In genomic region chr13:112743451-112744305, GRCh38 we compare ENCODE assay signal across 17 cellular contexts. TPM values are rescaled to one million over a fixed set of nuclear protein-coding genes. Genes with fewer than 3 reads are reported as not detected.
DNase-seq lines count a peak whose midpoint lies in the region; ATAC-seq and TF ChIP-seq lines count a peak whose summit lies in the region.
"Had no signal": no experiment of that assay in that cellular context is flagged by ENCODE, and none has a peak within 500 bp of the region (broad histone marks: within the 10 kb centered on the region; RNA-seq: fewer than 3 reads in every experiment).

No MANE protein-coding gene starts in this region.

- H3K27me3 ChIP-seq in naive thymus-derived CD4-positive, alpha-beta T cell (ENCODE audit: control insufficient read depth in 2 of 2, insufficient read depth in 2 of 2, low read length in 2 of 2), result no peaks in the 10 kb centered on the region
- H3K27me3 ChIP-seq in stomach, result no peaks in the 10 kb centered on the region
- H3K27me3 ChIP-seq: gastrocnemius medialis had no signal

- H3K4me1 Mint-ChIP-seq in CD14-positive monocyte (peaks cover 38% of the 10 kb centered on the region), Calu3 (ENCODE audit: low read depth, unreplicated experiment) (peaks cover 20% of the 10 kb centered on the region), brain (peaks cover 54% of the 10 kb centered on the region)
- peaks cover 5 to 59% (median 40%) of the 10 kb centered on the region in 7 donors for H3K4me1 Mint-ChIP-seq in naive thymus-derived CD4-positive, alpha-beta T cell

- CTCF ChIA-PET in Calu3 (lab: Charles Lee), result interaction anchor here (0.8 kb wide), 1 partner anchor 36 kb away, joined by 7 read pairs; no protein-coding TSS in a partner anchor
- CTCF ChIA-PET in naive thymus-derived CD4-positive, alpha-beta T cell (lab: Charles Lee), result no interaction called here

- H3K36me3 Mint-ChIP-seq in CD14-positive monocyte, result peaks cover 6 to 16% of the 10 kb centered on the region in 2 donors
- no peaks in the 10 kb centered on the region for H3K36me3 Mint-ChIP-seq in Calu3 (ENCODE audit: insufficient read depth, unreplicated experiment)
- H3K36me3 Mint-ChIP-seq in brain, result peaks cover 4% of the 10 kb centered on the region
- peaks cover 0 to 4% (median 0%) of the 10 kb centered on the region in 5 donors for H3K36me3 Mint-ChIP-seq in naive thymus-derived CD4-positive, alpha-beta T cell

- H3K9me3 Mint-ChIP-seq in CD14-positive monocyte (no peaks in the 10 kb centered on the region), Calu3 (ENCODE audit: low read depth, unreplicated experiment) (no peaks in the 10 kb centered on the region), brain (no peaks in the 10 kb centered on the region)
- H3K9me3 Mint-ChIP-seq in naive thymus-derived CD4-positive, alpha-beta T cell, result peaks cover 0 to 1% (median 0%) of the 10 kb centered on the region in 11 donors

- intact Hi-C loops in CD14-positive monocyte (cut with micrococcal nuclease), result no loop called here
- intact Hi-C loops in Calu3 (cut with micrococcal nuclease; ENCODE audit: unreplicated experiment), result no loop called here
- intact Hi-C loops in naive thymus-derived CD4-positive, alpha-beta T cell (cut with micrococcal nuclease), result no loop called here
- intact Hi-C loops in mucosa of descending colon (cut with DNase I, micrococcal nuclease), result no loop called here
- intact Hi-C loops in stomach (cut with DNase I; ENCODE audit: low total_unique reads), result no loop called here

- no peak for TF ChIP-seq CTCF in CD14-positive monocyte (IDR thresholded peaks at IDR 0.05)
- no peak for TF ChIP-seq CTCF in Calu3 (IDR thresholded peaks at IDR 0.05; ENCODE audit: unreplicated experiment)
- no peak for TF ChIP-seq CTCF in brain (conservative IDR thresholded peaks at IDR 0.05)
- no peak for TF ChIP-seq CTCF in mucosa of descending colon (IDR thresholded peaks at IDR 0.05)
- TF ChIP-seq CTCF in stomach (IDR thresholded peaks at IDR 0.05), result no peak

- H3K27me3 Mint-ChIP-seq in CD14-positive monocyte (ENCODE audit: low read depth in 3 of 3), result peaks cover 0 to 2% (median 1%) of the 10 kb centered on the region in 3 donors
- H3K27me3 Mint-ChIP-seq in Calu3 (ENCODE audit: unreplicated experiment), result no peaks in the 10 kb centered on the region
- H3K27me3 Mint-ChIP-seq in brain, result peaks cover 10% of the 10 kb centered on the region
- H3K27me3 Mint-ChIP-seq in naive thymus-derived CD4-positive, alpha-beta T cell, result no peaks in the 10 kb centered on the region
- H3K27me3 Mint-ChIP-seq: B cell had no signal

- no peak for TF ChIP-seq EP300 in stomach (IDR thresholded peaks at IDR 0.05)

- POLR2A ChIA-PET in naive thymus-derived CD4-positive, alpha-beta T cell (lab: Charles Lee), result no interaction called here

- H3K4me3 Mint-ChIP-seq in CD14-positive monocyte (no peak overlapping the region), Calu3 (ENCODE audit: low read depth, unreplicated experiment) (peak overlapping the region; percentile 19), brain (no peak overlapping the region)
- H3K4me3 Mint-ChIP-seq in naive thymus-derived CD4-positive, alpha-beta T cell, result no peak overlapping the region
- H3K4me3 Mint-ChIP-seq: B cell had no signal

- TF ChIP-seq POLR2A in stomach (IDR thresholded peaks at IDR 0.05), result no peak

- ATAC-seq in naive thymus-derived CD4-positive, alpha-beta T cell, result no peak
- ATAC-seq in mucosa of descending colon, result no peak

- DNase-seq in CD14-positive monocyte (ENCODE audit: low spot score), result no peak
- DNase-seq in Calu3, result no peak
- no peak for DNase-seq in naive thymus-derived CD4-positive, alpha-beta T cell
- DNase-seq in T-helper 1 cell, result no peak
- DNase-seq in mucosa of descending colon, result no peak
- no peak for DNase-seq in Kasumi-1 (lab: John Stamatoyannopoulos, UW)
- DNase-seq in stomach, result no peak
- DNase-seq: activated naive CD4-positive, alpha-beta T cell treated with anti-CD3 and anti-CD28 coated beads, Interleukin-2, amount 50 U/mL, for 16 hours; activated T-cell treated with anti-CD3 and anti-CD28 coated beads for 4 hours; NCI-H1436; stimulated activated CD4-positive, alpha-beta T cell treated with anti-CD3 and anti-CD28 coated beads, Interleukin-4, amount 100 ng/mL, for 1 hour had no signal

- no TSS peak for BruUV-seq in Calu3 (replicated peaks; lab: Mats Ljungman, UMichigan)

- 76 to 89% (median 87%) methylated on average over 18 of the region's 18 CpGs for WGBS in stomach, 5 donors

- no peaks in the 10 kb centered on the region for H3K9me3 ChIP-seq in naive thymus-derived CD4-positive, alpha-beta T cell (ENCODE audit: control insufficient read depth in 2 of 3, low read length in 3 of 3)
- H3K9me3 ChIP-seq in mucosa of descending colon, result no peaks in the 10 kb centered on the region
- no peaks in the 10 kb centered on the region for H3K9me3 ChIP-seq in stomach
- H3K9me3 ChIP-seq: gastrocnemius medialis had no signal

- H3K4me3 ChIP-seq in naive thymus-derived CD4-positive, alpha-beta T cell (ENCODE audit: low read length), result no peak overlapping the region
- no peak overlapping the region for H3K4me3 ChIP-seq in mucosa of descending colon
- H3K4me3 ChIP-seq in stomach, result no peak overlapping the region
- H3K4me3 ChIP-seq: coronary artery, gastrocnemius medialis had no signal

- no peak overlapping the region for H3K27ac ChIP-seq in naive thymus-derived CD4-positive, alpha-beta T cell (ENCODE audit: low read depth, low read length)
- H3K27ac ChIP-seq in stomach, result no peak overlapping the region
- H3K27ac ChIP-seq: coronary artery, epithelial cell of prostate, parathyroid adenoma had no signal

- H3K27ac Mint-ChIP-seq in CD14-positive monocyte (peak overlapping the region in 4 of 7 donors; percentile 5 to 61 (median 26)), Calu3 (ENCODE audit: unreplicated experiment) (peak overlapping the region; percentile 56), brain (peak overlapping the region in 3 of 5 experiments; percentile 10 to 51 (median 22))
- H3K27ac Mint-ChIP-seq in naive thymus-derived CD4-positive, alpha-beta T cell, result peak overlapping the region in 5 of 9 donors; percentile 12 to 56 (median 33)
- H3K27ac Mint-ChIP-seq: B cell had no signal

- no peaks in the 10 kb centered on the region for H3K36me3 ChIP-seq in naive thymus-derived CD4-positive, alpha-beta T cell (ENCODE audit: control insufficient read depth in 2 of 3, insufficient read depth in 3 of 3, low read length in 3 of 3)
- H3K36me3 ChIP-seq in mucosa of descending colon (ENCODE audit: low read depth) (no peaks in the 10 kb centered on the region), stomach (no peaks in the 10 kb centered on the region)
- H3K36me3 ChIP-seq: gastrocnemius medialis had no signal

- no peaks in the 10 kb centered on the region for H3K4me1 ChIP-seq in naive thymus-derived CD4-positive, alpha-beta T cell (ENCODE audit: control insufficient read depth in 2 of 2, insufficient read depth in 2 of 2, low read length in 2 of 2)
- no peaks in the 10 kb centered on the region for H3K4me1 ChIP-seq in mucosa of descending colon (ENCODE audit: low read depth)
- H3K4me1 ChIP-seq in stomach, result peaks cover 0 to 14% (median 5%) of the 10 kb centered on the region in 4 donors

RNA-seq across cellular contexts. Expression of gene ATP11A, which starts 53.8 kb away (rescaled TPM):
- polyA plus RNA-seq in CD14-positive monocyte, result 1 to 10 TPM; 7.2 to 7.6 TPM
- 113 and 115 TPM in 2 replicates for total RNA-seq in Calu3 (2022)
- polyA plus RNA-seq in brain (ENCODE audit: insufficient read depth, low read depth, low replicate concordance), result 52.1 TPM
- total RNA-seq in naive thymus-derived CD4-positive, alpha-beta T cell, result 100 to 1,000 TPM in 1 of 5 experiments, 10 to 100 TPM in 4; 45.0 to 111 (median 79.8) TPM
- polyA plus RNA-seq in naive thymus-derived CD4-positive, alpha-beta T cell, result 1 to 10 TPM; 4.3 to 6.1 TPM
- 10 to 100 TPM; 15.5 to 28.7 (median 19.4) TPM for total RNA-seq in mucosa of descending colon
- 10 to 100 TPM in 4 of 5 donors, 1 to 10 TPM in 1; 9.9 to 70.9 (median 17.8) TPM for total RNA-seq in stomach
- 1 to 10 TPM; 1.1 to 2.5 (median 1.3) TPM for polyA plus RNA-seq in stomach
